ENCODE assay signal across 8 cellular contexts in the genomic region with DNA sequence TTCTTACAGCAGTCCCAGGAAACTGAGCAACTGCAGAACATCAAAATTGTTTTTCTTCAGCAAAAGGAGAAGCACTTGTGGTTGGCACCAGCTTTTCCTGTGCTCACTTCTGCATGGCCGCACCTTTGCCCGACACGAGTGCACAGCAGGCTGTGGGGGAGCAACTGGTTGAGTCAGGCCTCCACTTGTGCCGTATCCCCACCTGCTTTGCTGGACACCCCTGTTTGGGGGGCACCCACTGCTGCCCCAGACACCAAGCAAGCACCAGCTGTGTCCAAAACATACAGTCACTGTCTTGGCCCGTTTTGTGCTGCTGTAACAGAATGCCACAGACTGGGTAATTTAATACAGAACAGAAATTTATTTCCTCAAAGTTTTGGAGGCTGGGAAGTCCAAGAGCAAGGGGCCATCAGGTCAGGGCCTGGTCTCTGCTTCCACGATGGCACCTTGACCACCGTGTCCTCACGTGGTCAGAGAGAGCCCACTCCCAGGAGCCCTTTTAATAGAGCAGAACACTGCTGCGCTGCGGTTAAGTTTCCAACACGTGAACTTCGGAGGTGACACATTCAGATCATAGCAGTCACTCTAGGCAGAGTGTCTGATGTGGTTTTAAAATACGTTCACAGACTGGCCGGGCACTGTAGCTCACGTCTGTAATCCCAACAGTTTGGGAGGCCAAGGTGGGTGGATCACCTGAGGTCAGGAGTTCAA. TPM values are rescaled to one million over a fixed set of nuclear protein-coding genes. Genes with fewer than 3 reads are reported as not detected.
A peak's percentile ranks its signal among the peaks of the same experiment; 100 is the strongest.
DNase-seq lines count a peak whose midpoint lies in the region; ATAC-seq and TF ChIP-seq lines count a peak whose summit lies in the region.

No MANE protein-coding gene starts in this region.

- H3K9me3 ChIP-seq in KOPT-K1 (ENCODE audit: insufficient read depth, low read length, poor library complexity, severe bottlenecking), result no peaks in the 10 kb centered on the region

- no peaks in the 10 kb centered on the region for H3K9me3 Mint-ChIP-seq in CD14-positive monocyte
- H3K9me3 Mint-ChIP-seq in activated CD8-positive, alpha-beta T cell treated with anti-CD3 and anti-CD28 coated beads, Interleukin-2, amount 10 ng/mL, durations not matched to agents 7 days and 5 days (ENCODE audit: insufficient read depth), result no peaks in the 10 kb centered on the region

- peak; percentile 73 for ATAC-seq in activated CD8-positive, alpha-beta T cell treated with anti-CD3 and anti-CD28 coated beads, Interleukin-2, amount 10 ng/mL, durations not matched to agents 7 days and 5 days
- ATAC-seq in GM18909 (IDR thresholded peaks at IDR 0.05; ENCODE audit: poor library complexity, unreplicated experiment), result no peak

- H3K4me1 Mint-ChIP-seq in CD14-positive monocyte, result peaks cover 62% of the 10 kb centered on the region
- H3K4me1 Mint-ChIP-seq in activated CD8-positive, alpha-beta T cell treated with anti-CD3 and anti-CD28 coated beads, Interleukin-2, amount 10 ng/mL, durations not matched to agents 7 days and 5 days (ENCODE audit: low read depth), result peaks cover 50% of the 10 kb centered on the region

- POLR2A ChIA-PET in activated CD8-positive, alpha-beta T cell treated with anti-CD3 and anti-CD28 coated beads, Interleukin-2, amount 10 ng/mL, durations not matched to agents 7 days and 5 days (lab: Charles Lee), result interaction anchor here (2.8 kb wide), 1 partner anchor 9 kb away, joined by 22 read pairs; the partner anchor contains the start of gene GMEB2

- CTCF ChIA-PET in activated CD8-positive, alpha-beta T cell treated with anti-CD3 and anti-CD28 coated beads, Interleukin-2, amount 10 ng/mL, durations not matched to agents 7 days and 5 days (lab: Charles Lee), result no interaction called here

- H3K27ac ChIP-seq in KOPT-K1 (ENCODE audit: low read depth, low read length, poor library complexity, severe bottlenecking), result peak overlapping the region; percentile 96
- no peak overlapping the region for H3K27ac ChIP-seq in caudate nucleus (ENCODE audit: low read depth, low read length)

- peak overlapping the region; percentile 65 to 90 (median 88) for H3K27ac Mint-ChIP-seq in CD14-positive monocyte
- peak overlapping the region; percentile 91 for H3K27ac Mint-ChIP-seq in activated CD8-positive, alpha-beta T cell treated with anti-CD3 and anti-CD28 coated beads, Interleukin-2, amount 10 ng/mL, durations not matched to agents 7 days and 5 days

- intact Hi-C loops in CD14-positive monocyte (cut with micrococcal nuclease) (no loop called here), posterior vena cava (cut with DNase I) (loop anchor here in 1 of 2 donors (1.0 kb wide), 1 partner anchor 50 kb away; no protein-coding TSS in a partner anchor)

- no peak for TF ChIP-seq CTCF in CD14-positive monocyte (IDR thresholded peaks at IDR 0.05)

- H3K36me3 ChIP-seq in KOPT-K1 (ENCODE audit: insufficient read depth, low read length), result peaks cover 8% of the 10 kb centered on the region; the same call in 1 of the 2 replicates

- peaks cover 3 to 13% of the 10 kb centered on the region in 2 donors for H3K36me3 Mint-ChIP-seq in CD14-positive monocyte
- peaks cover 6% of the 10 kb centered on the region for H3K36me3 Mint-ChIP-seq in activated CD8-positive, alpha-beta T cell treated with anti-CD3 and anti-CD28 coated beads, Interleukin-2, amount 10 ng/mL, durations not matched to agents 7 days and 5 days (ENCODE audit: low read depth)

- peaks cover 0 to 2% (median 0%) of the 10 kb centered on the region in 3 donors for H3K27me3 Mint-ChIP-seq in CD14-positive monocyte (ENCODE audit: low read depth in 3 of 3)
- no peaks in the 10 kb centered on the region for H3K27me3 Mint-ChIP-seq in activated CD8-positive, alpha-beta T cell treated with anti-CD3 and anti-CD28 coated beads, Interleukin-2, amount 10 ng/mL, durations not matched to agents 7 days and 5 days (ENCODE audit: low read depth)

- no peak for DNase-seq in CD14-positive monocyte (ENCODE audit: low spot score)
- DNase-seq in activated CD8-positive, alpha-beta T cell treated with anti-CD3 and anti-CD28 coated beads, Interleukin-2, amount 10 ng/mL, durations not matched to agents 7 days and 5 days, result peak; percentile 88
- DNase-seq in medulla oblongata (ENCODE audit: extremely low spot score), result peak; percentile 34
- no peak for DNase-seq in caudate nucleus (lab: John Stamatoyannopoulos, UW)
- DNase-seq in middle frontal gyrus (ENCODE audit: extremely low spot score, low spot score), result no peak
- DNase-seq in posterior vena cava (ENCODE audit: low spot score), result no peak

- H3K4me3 Mint-ChIP-seq in CD14-positive monocyte, result peak overlapping the region; percentile 9 to 59
- H3K4me3 Mint-ChIP-seq in activated CD8-positive, alpha-beta T cell treated with anti-CD3 and anti-CD28 coated beads, Interleukin-2, amount 10 ng/mL, durations not matched to agents 7 days and 5 days, result peak overlapping the region; percentile 61

RNA-seq across cellular contexts. Expression of gene GMEB2, which starts 8.7 kb away (rescaled TPM):
- 1 to 10 TPM; 2.7 to 3.8 TPM for polyA plus RNA-seq in CD14-positive monocyte
- total RNA-seq in activated CD8-positive, alpha-beta T cell treated with anti-CD3 and anti-CD28 coated beads, Interleukin-2, amount 10 ng/mL, durations not matched to agents 7 days and 5 days, result 10 to 100 TPM; 16.2 TPM
- total RNA-seq in posterior vena cava, result 1 to 10 TPM; 6.9 to 8.8 TPM

RNA-seq across cellular contexts. Expression of gene STMN3, which starts 17.6 kb away (rescaled TPM):
- under 1 TPM; 0.10 to 0.15 TPM for polyA plus RNA-seq in CD14-positive monocyte
- 10 to 100 TPM; 13.1 to 13.3 TPM for total RNA-seq in activated CD8-positive, alpha-beta T cell treated with anti-CD3 and anti-CD28 coated beads, Interleukin-2, amount 10 ng/mL, durations not matched to agents 7 days and 5 days
- 10 to 100 TPM; 11.7 to 27.3 TPM for total RNA-seq in posterior vena cava

RNA-seq across cellular contexts. Expression of gene RTEL1, which starts 22.5 kb away (rescaled TPM):
- 1 to 10 TPM; 1.0 to 4.8 TPM for polyA plus RNA-seq in CD14-positive monocyte
- total RNA-seq in activated CD8-positive, alpha-beta T cell treated with anti-CD3 and anti-CD28 coated beads, Interleukin-2, amount 10 ng/mL, durations not matched to agents 7 days and 5 days, result 10 to 100 TPM; 49.8 to 54.3 TPM
- 10 to 100 TPM; 28.3 to 28.7 TPM for total RNA-seq in posterior vena cava

Comparison
In these comparisons a context has a peak if more than half of its experiments do, and no peak if none do; other contexts are left out.
1. DNase-seq: peak in activated CD8-positive, alpha-beta T cell treated with anti-CD3 and anti-CD28 coated beads, Interleukin-2, amount 10 ng/mL, durations not matched to agents 7 days and 5 days (single experiment) and medulla oblongata (single experiment); none in CD14-positive monocyte (single experiment), caudate nucleus (0 of 61), middle frontal gyrus (single experiment) and posterior vena cava (single experiment).